In genomic region chr10:28012990-28013389, GRCh38 we compare ENCODE assay signal across 2 cellular contexts.
TF ChIP-seq lines count a peak whose summit lies in the region.

No MANE protein-coding gene starts in this region.

TF ChIP-seq in HCT116, 20 proteins besides CTCF, POLR2A, EP300 and RAD21:
- TF ChIP-seq EZH2phosphoT487 (IDR thresholded peaks at IDR 0.05; ENCODE audit: borderline replicate concordance) (no peak), REST (IDR thresholded peaks at IDR 0.05; ENCODE audit: low read depth) (no peak), ZNF274 (IDR thresholded peaks at IDR 0.05; ENCODE audit: low read depth, low read length) (no peak), MAX (IDR thresholded peaks at IDR 0.05) (no peak), YY1 (IDR thresholded peaks at IDR 0.05; ENCODE audit: extremely low read depth, insufficient replicate concordance, low read depth, low read length) (no peak), EGR1 (IDR thresholded peaks at IDR 0.05; ENCODE audit: low read depth) (no peak), ATF3 (IDR thresholded peaks at IDR 0.05) (no peak), POLR2AphosphoS5 (IDR thresholded peaks at IDR 0.05; ENCODE audit: low read depth, low read length) (no peak), TCF7L2 (IDR thresholded peaks at IDR 0.05; ENCODE audit: borderline replicate concordance, extremely low read depth, insufficient read depth, insufficient read length) (no peak), ELF1 (IDR thresholded peaks at IDR 0.05; ENCODE audit: borderline replicate concordance, low read depth) (no peak), JUND (IDR thresholded peaks at IDR 0.05) (no peak), FOSL1 (IDR thresholded peaks at IDR 0.05; ENCODE audit: low read depth) (no peak), CBX3 (IDR thresholded peaks at IDR 0.05; ENCODE audit: low read depth) (no peak)

TF ChIP-seq in H1, 55 proteins besides CTCF, POLR2A, EP300 and RAD21:
- no peak for TF ChIP-seq SIX5 (IDR thresholded peaks at IDR 0.05; ENCODE audit: low read depth, low read length)
- no peak for TF ChIP-seq EZH2 (IDR thresholded peaks at IDR 0.05; ENCODE audit: low read depth, low read length, severe bottlenecking)
- TF ChIP-seq RBBP5 (IDR thresholded peaks at IDR 0.05; ENCODE audit: borderline replicate concordance, low read depth, low read length), result no peak
- no peak for TF ChIP-seq ZNF274 (IDR thresholded peaks at IDR 0.05; ENCODE audit: borderline replicate concordance, extremely low read depth, low read length)
- no peak for TF ChIP-seq ASH2L (IDR thresholded peaks at IDR 0.05; ENCODE audit: low read length)
- TF ChIP-seq POU5F1 (IDR thresholded peaks at IDR 0.05; ENCODE audit: low read depth, low read length), result no peak
- no peak for TF ChIP-seq PHF8 (conservative IDR thresholded peaks at IDR 0.05; ENCODE audit: low read depth, low read length)
- TF ChIP-seq SAP30 (IDR thresholded peaks at IDR 0.05; ENCODE audit: insufficient read depth, insufficient replicate concordance, low read length), result no peak
- TF ChIP-seq NANOG (IDR thresholded peaks at IDR 0.05; ENCODE audit: insufficient read depth, low read depth, low read length, poor library complexity, severe bottlenecking), result no peak
- no peak for TF ChIP-seq SP2 (IDR thresholded peaks at IDR 0.05; ENCODE audit: low read length)
- no peak for TF ChIP-seq HDAC2 (IDR thresholded peaks at IDR 0.05; ENCODE audit: borderline replicate concordance in 1 of 2, low read depth in 2 of 2, low read length in 2 of 2)
- no peak for TF ChIP-seq YY1 (IDR thresholded peaks at IDR 0.05; ENCODE audit: low read depth, low read length)
- TF ChIP-seq RXRA (IDR thresholded peaks at IDR 0.05; ENCODE audit: insufficient read depth, low read depth, low read length), result no peak
- no peak for TF ChIP-seq KDM5A (IDR thresholded peaks at IDR 0.05; ENCODE audit: low read length)
- TF ChIP-seq E2F6 (IDR thresholded peaks at IDR 0.05), result no peak
